ENCODE assay signal across 1 cellular context in genomic region chr15:41603411-41603935, GRCh38.
TF ChIP-seq lines count a peak whose summit lies in the region.

No MANE protein-coding gene starts in this region.

TF ChIP-seq in HCT116, 20 proteins besides CTCF, POLR2A, EP300 and RAD21:
- no peak for TF ChIP-seq EGR1 (IDR thresholded peaks at IDR 0.05; ENCODE audit: low read depth)
- no peak for TF ChIP-seq JUND (IDR thresholded peaks at IDR 0.05)
- TF ChIP-seq CEBPB (IDR thresholded peaks at IDR 0.05; ENCODE audit: low read depth), result no peak
- TF ChIP-seq EZH2phosphoT487 (IDR thresholded peaks at IDR 0.05; ENCODE audit: borderline replicate concordance), result no peak
- no peak for TF ChIP-seq POLR2AphosphoS5 (IDR thresholded peaks at IDR 0.05; ENCODE audit: low read depth, low read length)
- TF ChIP-seq TCF7L2 (IDR thresholded peaks at IDR 0.05; ENCODE audit: borderline replicate concordance, extremely low read depth, insufficient read depth, insufficient read length), result no peak
- no peak for TF ChIP-seq CBX3 (IDR thresholded peaks at IDR 0.05; ENCODE audit: low read depth)
- TF ChIP-seq SIN3A (IDR thresholded peaks at IDR 0.05; ENCODE audit: low read depth), result no peak
- TF ChIP-seq SRF (IDR thresholded peaks at IDR 0.05; ENCODE audit: low read depth), result no peak
- no peak for TF ChIP-seq ATF3 (IDR thresholded peaks at IDR 0.05)
- no peak for TF ChIP-seq SP1 (IDR thresholded peaks at IDR 0.05; ENCODE audit: low read depth)
- no peak for TF ChIP-seq MAX (IDR thresholded peaks at IDR 0.05)
- TF ChIP-seq ELF1 (IDR thresholded peaks at IDR 0.05; ENCODE audit: borderline replicate concordance, low read depth), result no peak
- no peak for TF ChIP-seq YY1 (IDR thresholded peaks at IDR 0.05; ENCODE audit: extremely low read depth, insufficient replicate concordance, low read depth, low read length)
- no peak for TF ChIP-seq ZFX (IDR thresholded peaks at IDR 0.05)
- no peak for TF ChIP-seq FOSL1 (IDR thresholded peaks at IDR 0.05; ENCODE audit: low read depth)
- no peak for TF ChIP-seq EZH2 (IDR thresholded peaks at IDR 0.05)
- TF ChIP-seq ZBTB33 (IDR thresholded peaks at IDR 0.05; ENCODE audit: extremely low read depth, insufficient replicate concordance, low read length), result no peak
